ENCODE assay signal across 29 cellular contexts in genomic region chr4:156619154-156619934, GRCh38.
"Had no signal": no experiment of that assay in that cellular context is flagged by ENCODE, and none has a peak within 500 bp of the region (broad histone marks: within the 10 kb centered on the region; RNA-seq: fewer than 3 reads in every experiment).

No MANE protein-coding gene starts in this region.

- ATAC-seq: left colon; left lung; lower lobe of right lung; mucosa of descending colon; naive thymus-derived CD8-positive, alpha-beta T cell; pancreas; right cardiac atrium; sciatic nerve; stimulated activated effector memory CD8-positive, alpha-beta T cell treated with anti-CD3 and anti-CD28 coated beads, Interleukin-12 subunit alpha, Interleukin-12 subunit beta, amount 100 ng/mL, for 72 hours had no signal

- DNase-seq: hippocampal formation; kidney glomerular epithelial cell; left colon; left lung; lower lobe of right lung; mammary epithelial cell; midbrain; mucosa of descending colon; naive thymus-derived CD8-positive, alpha-beta T cell; nucleus accumbens; pancreas; posterior cingulate gyrus; retina; right cardiac atrium; spleen; stimulated activated CD4-positive, alpha-beta T cell treated with anti-CD3 and anti-CD28 coated beads, Interleukin-4, amount 100 ng/mL, for 24 hours; stimulated activated naive CD4-positive, alpha-beta T cell; tibial artery; uterus had no signal

- H3K4me1 Mint-ChIP-seq: naive thymus-derived CD8-positive, alpha-beta T cell; stimulated activated effector memory CD8-positive, alpha-beta T cell treated with anti-CD3 and anti-CD28 coated beads, Interleukin-12 subunit alpha, Interleukin-12 subunit beta, amount 100 ng/mL, for 72 hours had no signal

- H3K36me3 ChIP-seq: left lung, lower lobe of right lung, pancreas, prostate gland, spleen, suprapubic skin, thoracic aorta, tibial artery, uterus had no signal

- H3K9me3 Mint-ChIP-seq: nephron, neural crest cell, type B pancreatic cell had no signal

- H3K9me3 ChIP-seq: left lung, lower lobe of right lung, mucosa of descending colon, pancreas, prostate gland, spleen, suprapubic skin, thoracic aorta, tibial artery, uterus had no signal

- H3K27ac ChIP-seq: left lung, lower lobe of right lung, pancreas, prostate gland, skin epidermis, spleen, suprapubic skin, thoracic aorta, tibial artery, uterus had no signal

- H3K27me3 ChIP-seq: left lung, pancreas, spleen, suprapubic skin, tibial artery, uterus had no signal

- H3K4me1 ChIP-seq: left lung, lower lobe of right lung, pancreas, prostate gland, spleen, suprapubic skin, uterus had no signal

- H3K4me3 Mint-ChIP-seq: naive thymus-derived CD8-positive, alpha-beta T cell; nephron; neural crest cell; stimulated activated effector memory CD8-positive, alpha-beta T cell treated with anti-CD3 and anti-CD28 coated beads, Interleukin-12 subunit alpha, Interleukin-12 subunit beta, amount 100 ng/mL, for 72 hours; stimulated activated naive CD8-positive, alpha-beta T cell treated with anti-CD3 and anti-CD28 coated beads, Interleukin-15, Interleukin-2, amounts not matched to agents 100 ng/mL and 50 ng/mL, for 24 hours; type B pancreatic cell had no signal

- H3K36me3 Mint-ChIP-seq: naive thymus-derived CD8-positive, alpha-beta T cell; stimulated activated effector memory CD8-positive, alpha-beta T cell treated with anti-CD3 and anti-CD28 coated beads, Interleukin-12 subunit alpha, Interleukin-12 subunit beta, amount 100 ng/mL, for 72 hours; type B pancreatic cell had no signal

- H3K27me3 Mint-ChIP-seq: naive thymus-derived CD8-positive, alpha-beta T cell; stimulated activated naive CD8-positive, alpha-beta T cell treated with anti-CD3 and anti-CD28 coated beads, Interleukin-15, Interleukin-2, amounts not matched to agents 100 ng/mL and 50 ng/mL, for 24 hours; type B pancreatic cell had no signal

- H3K27ac Mint-ChIP-seq: naive thymus-derived CD8-positive, alpha-beta T cell; nephron; stimulated activated effector memory CD8-positive, alpha-beta T cell treated with anti-CD3 and anti-CD28 coated beads, Interleukin-12 subunit alpha, Interleukin-12 subunit beta, amount 100 ng/mL, for 72 hours; stimulated activated naive CD8-positive, alpha-beta T cell treated with anti-CD3 and anti-CD28 coated beads, Interleukin-15, Interleukin-2, amounts not matched to agents 100 ng/mL and 50 ng/mL, for 24 hours; type B pancreatic cell had no signal

- H3K4me3 ChIP-seq: left lung, lower lobe of right lung, mucosa of descending colon, pancreas, prostate gland, skin epidermis, spleen, suprapubic skin, thoracic aorta, tibial artery, uterus had no signal
